ENCODE assay signal across 8 cellular contexts in genomic region chr1:227786673-227787512, GRCh38. TPM values are rescaled to one million over a fixed set of nuclear protein-coding genes. Genes with fewer than 3 reads are reported as not detected.
A peak's percentile ranks its signal among the peaks of the same experiment; 100 is the strongest.
DNase-seq lines count a peak whose midpoint lies in the region; ATAC-seq, FAIRE-seq and TF ChIP-seq lines count a peak whose summit lies in the region.

No MANE protein-coding gene starts in this region.

- TF ChIP-seq POLR2A in A549 (IDR thresholded peaks at IDR 0.05; ENCODE audit: low read length) (no peak), sigmoid colon (IDR thresholded peaks at IDR 0.05) (no peak)

- peak overlapping the region; percentile 57; the same call in 2 of the 3 replicates for H3K4me3 ChIP-seq in A549
- peak overlapping the region; percentile 61 for H3K4me3 ChIP-seq in right cardiac atrium (ENCODE audit: low read length)
- H3K4me3 ChIP-seq in sigmoid colon: peak overlapping the region; percentile 50 to 61 (median 54)

- H3K4me1 ChIP-seq in A549: peaks cover 4% of the 10 kb centered on the region; the same call in 2 of the 3 replicates
- no peaks in the 10 kb centered on the region for H3K4me1 ChIP-seq in right cardiac atrium (ENCODE audit: control insufficient read depth, insufficient read depth, low read length)
- peaks cover 0 to 29% (median 19%) of the 10 kb centered on the region in 4 donors for H3K4me1 ChIP-seq in sigmoid colon
- H3K4me1 ChIP-seq in foreskin keratinocyte: no peaks in the 10 kb centered on the region

- POLR2A ChIA-PET in A549 (lab: Yijun Ruan, JAX): interaction anchor here (1.1 kb wide), 1 partner anchor 12 kb away, joined by 3 read pairs; no protein-coding TSS in a partner anchor

- TF ChIP-seq CTCF in A549 (IDR thresholded peaks at IDR 0.05): no peak
- no peak for TF ChIP-seq CTCF in sigmoid colon (IDR thresholded peaks at IDR 0.05)
- no peak for TF ChIP-seq CTCF in foreskin keratinocyte (conservative IDR thresholded peaks at IDR 0.05)

- TF ChIP-seq EP300 in A549 (IDR thresholded peaks at IDR 0.05) (no peak), sigmoid colon (IDR thresholded peaks at IDR 0.05) (no peak)

- CTCF ChIA-PET in A549 (lab: Yijun Ruan, JAX): interaction anchor here (1.0 to 4.0 kb wide), 3 partner anchors 144 to 172 kb away, joined by 3 to 19 read pairs (median 3); partner anchors contain the start of gene WNT9A

- intact Hi-C loops in right cardiac atrium (cut with DNase I): no loop called here
- intact Hi-C loops in sigmoid colon (cut with DNase I): no loop called here

- peak overlapping the region; percentile 71 to 77 for H3K27ac ChIP-seq in A549
- no peak overlapping the region for H3K27ac ChIP-seq in right cardiac atrium (ENCODE audit: low read length)
- H3K27ac ChIP-seq in sigmoid colon: peak overlapping the region; percentile 71 to 84 (median 80)
- H3K27ac ChIP-seq in foreskin keratinocyte: no peak overlapping the region

- H3K36me3 ChIP-seq in sigmoid colon: peaks cover 0 to 6% (median 3%) of the 10 kb centered on the region in 4 donors

- no peak for FAIRE-seq in A549 (lab: Jason Lieb, UNC)

- WGBS in A549 (ENCODE audit: missing lambda C conversion rate): 93% methylated on average over 43 of the region's 45 CpGs
- WGBS in right cardiac atrium: 27% methylated on average over 45 of the region's 45 CpGs
- WGBS in sigmoid colon, 2 donors: 12 to 43% methylated on average over 45 of the region's 45 CpGs

- ATAC-seq in A549 (0 out of 6 replicates have a peak, but pooled peaks of 1 of the 2 experiments have one; percentile 1), GM21390 (IDR thresholded peaks at IDR 0.05; ENCODE audit: unreplicated experiment) (peak; percentile 2), right cardiac atrium (peak in 1 of 2 donors; percentile 22), foreskin keratinocyte (no peak)

- DNase-seq in A549 (ENCODE audit: low read depth in 1 of 2, low spot score in 1 of 2) (no peak), right cardiac atrium (peak in 1 of 3 donors; percentile 73), sigmoid colon (no peak), NCI-H187 treated with DMSO at 0.1 percent for 48 hours (lab: John Stamatoyannopoulos, UW) (no peak), EL (no peak), foreskin keratinocyte (no peak)
- peak; percentile 24 for DNase-seq in activated CD8-positive, alpha-beta memory T cell treated with anti-CD3 and anti-CD28 coated beads, Interleukin-2, amount 50 U/mL, for 4 hours

- H3K4me2 ChIP-seq in A549: peak overlapping the region; percentile 96

- TF ChIP-seq RAD21 in A549 (conservative IDR thresholded peaks at IDR 0.05 in 1 of 2, IDR thresholded peaks at IDR 0.05 in 1 of 2): no peak

- H3K27me3 ChIP-seq in right cardiac atrium (ENCODE audit: control insufficient read depth, insufficient read depth): no peaks in the 10 kb centered on the region
- no peaks in the 10 kb centered on the region for H3K27me3 ChIP-seq in sigmoid colon
- H3K27me3 ChIP-seq in foreskin keratinocyte: peaks cover 9% of the 10 kb centered on the region

- H3K9me3 ChIP-seq in A549 (no peaks in the 10 kb centered on the region), right cardiac atrium (ENCODE audit: control insufficient read depth, low read length) (no peaks in the 10 kb centered on the region), sigmoid colon (no peaks in the 10 kb centered on the region)

TF ChIP-seq in A549, 52 proteins besides CTCF, POLR2A, EP300 and RAD21:
- no peak for TF ChIP-seq MAX (IDR thresholded peaks at IDR 0.05)

RNA-seq across cellular contexts. Expression of gene PRSS38, which starts 28.6 kb away (rescaled TPM):
- polyA plus RNA-seq in A549 (2011; rRNA removed) (not detected in 2 replicates), A549 (2017; fragmentation: RNase III; extraction: RNeasy Plus Mini Kit Qiagen cat#74134 plus additional on column Dnase treatment) (not detected in 3 replicates), right cardiac atrium (not detected), sigmoid colon (not detected), foreskin keratinocyte (not detected in 2 replicates)
- not detected in 2 replicates for polyA plus RNA-seq in A549 (2012; cell fraction: cytosol; rRNA removed)
- not detected in 2 replicates for polyA plus RNA-seq in A549 (2012; cell fraction: nucleus; rRNA removed)
- polyA minus RNA-seq in A549 (2011; rRNA and poly(A)+ RNA removed): not detected in 2 replicates
- total RNA-seq in right cardiac atrium (not detected), sigmoid colon (not detected), foreskin keratinocyte (not detected in 2 replicates)

RNA-seq across cellular contexts. Expression of gene SNAP47, which starts 51.7 kb away (rescaled TPM):
- 39.5 and 42.5 TPM in 2 replicates for polyA plus RNA-seq in A549 (2011; rRNA removed)
- polyA plus RNA-seq in A549 (2012; cell fraction: cytosol; rRNA removed): 38.1 and 38.2 TPM in 2 replicates
- 30.4 and 31.8 TPM in 2 replicates for polyA plus RNA-seq in A549 (2012; cell fraction: nucleus; rRNA removed)
- 26.7 to 29.6 TPM (median 29.6 TPM) in 3 replicates for polyA plus RNA-seq in A549 (2017; fragmentation: RNase III; extraction: RNeasy Plus Mini Kit Qiagen cat#74134 plus additional on column Dnase treatment)
- 35.4 and 37.5 TPM in 2 replicates for polyA minus RNA-seq in A549 (2011; rRNA and poly(A)+ RNA removed)
- total RNA-seq in right cardiac atrium: 10 to 100 TPM; 61.6 to 91.8 (median 65.5) TPM
- polyA plus RNA-seq in right cardiac atrium: 43.1 TPM
- total RNA-seq in sigmoid colon: 10 to 100 TPM; 33.9 to 51.6 (median 35.8) TPM
- polyA plus RNA-seq in sigmoid colon: 10 to 100 TPM; 13.8 to 19.9 (median 17.1) TPM
- 30.9 and 33.1 TPM in 2 replicates for total RNA-seq in foreskin keratinocyte
- 25.1 and 27.0 TPM in 2 replicates for polyA plus RNA-seq in foreskin keratinocyte

RNA-seq across cellular contexts. Expression of gene JMJD4, which starts 51.8 kb away (rescaled TPM):
- polyA plus RNA-seq in A549 (2011; rRNA removed) (21.2 and 23.7 TPM in 2 replicates), A549 (2017; fragmentation: RNase III; extraction: RNeasy Plus Mini Kit Qiagen cat#74134 plus additional on column Dnase treatment) (18.8 to 19.8 TPM (median 19.4 TPM) in 3 replicates), right cardiac atrium (9.5 TPM), sigmoid colon (10 to 100 TPM in 1 of 3 donors, 1 to 10 TPM in 2; 7.8 to 13.5 (median 8.8) TPM), foreskin keratinocyte (23.6 and 24.6 TPM in 2 replicates)
- polyA plus RNA-seq in A549 (2012; cell fraction: cytosol; rRNA removed): 28.4 and 36.8 TPM in 2 replicates
- polyA plus RNA-seq in A549 (2012; cell fraction: nucleus; rRNA removed): 51.5 and 60.7 TPM in 2 replicates
- polyA minus RNA-seq in A549 (2011; rRNA and poly(A)+ RNA removed): 76.3 and 78.6 TPM in 2 replicates
- total RNA-seq in right cardiac atrium (10 to 100 TPM in 1 of 4 donors, 1 to 10 TPM in 3; 7.7 to 11.5 (median 8.9) TPM), sigmoid colon (10 to 100 TPM; 13.8 to 20.5 (median 14.8) TPM), foreskin keratinocyte (24.2 and 26.2 TPM in 2 replicates)

Comparison
In these comparisons a context has a peak if more than half of its experiments do, and no peak if none do; other contexts are left out.
1. H3K27ac ChIP-seq: peak in A549 (2 of 2) and sigmoid colon (4 of 4); none in right cardiac atrium (single experiment) and foreskin keratinocyte (single experiment).
2. Peak in every context shown above with its lines, with median percentiles within 50 percentile points of each other: H3K4me3 ChIP-seq.